In genomic region chr3:45056608-45057301, GRCh38 we compare ENCODE assay signal across 1 cellular context.
TF ChIP-seq lines count a peak whose summit lies in the region.

No MANE protein-coding gene starts in this region.

TF ChIP-seq in H1, 55 proteins besides CTCF, POLR2A, EP300 and RAD21 (continued from another document):
- TF ChIP-seq TBP (IDR thresholded peaks at IDR 0.05; ENCODE audit: low read depth, low read length) (no peak), NRF1 (IDR thresholded peaks at IDR 0.05; ENCODE audit: low read depth, low read length) (no peak), SAP30 (IDR thresholded peaks at IDR 0.05; ENCODE audit: insufficient read depth, insufficient replicate concordance, low read length) (no peak), TCF12 (IDR thresholded peaks at IDR 0.05; ENCODE audit: low read depth, low read length) (peak; percentile 91), CEBPB (IDR thresholded peaks at IDR 0.05; ENCODE audit: low read depth, low read length) (no peak), POU5F1 (IDR thresholded peaks at IDR 0.05; ENCODE audit: low read depth, low read length) (no peak), SIX5 (IDR thresholded peaks at IDR 0.05; ENCODE audit: low read depth, low read length) (no peak)
